ENCODE assay signal across 16 cellular contexts in genomic region chr4:179465131-179465797, GRCh38.
DNase-seq lines count a peak whose midpoint lies in the region; ATAC-seq and TF ChIP-seq lines count a peak whose summit lies in the region.
"Had no signal": no experiment of that assay in that cellular context is flagged by ENCODE, and none has a peak within 500 bp of the region (broad histone marks: within the 10 kb centered on the region; RNA-seq: fewer than 3 reads in every experiment).

No MANE protein-coding gene starts in this region.

- CTCF ChIA-PET in SK-N-SH (lab: Yijun Ruan, JAX): no interaction called here
- CTCF ChIA-PET in CD8-positive, alpha-beta T cell (lab: Charles Lee): no interaction called here

- no peak overlapping the region for H3K4me3 ChIP-seq in SK-N-SH (ENCODE audit: low read depth in 2 of 2, low read length in 1 of 2)
- no peak overlapping the region for H3K4me3 ChIP-seq in OCI-LY1 (ENCODE audit: low read depth, low read length, poor library complexity, severe bottlenecking)
- no peak overlapping the region for H3K4me3 ChIP-seq in smooth muscle cell
- H3K4me3 ChIP-seq in CD8-positive, alpha-beta T cell (ENCODE audit: low read depth, low read length): no peak overlapping the region
- H3K4me3 ChIP-seq: lung had no signal

- H4K20me1 ChIP-seq in SK-N-SH (ENCODE audit: insufficient read depth) (no peaks in the 10 kb centered on the region), OCI-LY1 (ENCODE audit: insufficient read depth, low read length) (no peaks in the 10 kb centered on the region), smooth muscle cell (ENCODE audit: low read depth) (no peaks in the 10 kb centered on the region)

- intact Hi-C loops in CD8-positive, alpha-beta T cell (cut with DNase I, micrococcal nuclease): no loop called here

- H3K9me3 ChIP-seq in SK-N-SH (no peaks in the 10 kb centered on the region), OCI-LY1 (ENCODE audit: low read length) (no peaks in the 10 kb centered on the region), smooth muscle cell (replicated peaks; ENCODE audit: low read depth) (no peaks in the 10 kb centered on the region)
- H3K9me3 ChIP-seq in CD8-positive, alpha-beta T cell (ENCODE audit: low read length): no peaks in the 10 kb centered on the region

- H3K79me2 ChIP-seq in SK-N-SH (ENCODE audit: insufficient read depth) (no peaks in the 10 kb centered on the region), OCI-LY1 (ENCODE audit: insufficient read depth, low read length) (no peaks in the 10 kb centered on the region), smooth muscle cell (ENCODE audit: low read depth) (no peaks in the 10 kb centered on the region)

- H3K4me2 ChIP-seq in SK-N-SH: no peak overlapping the region
- no peak overlapping the region for H3K4me2 ChIP-seq in OCI-LY1 (ENCODE audit: low read length)
- H3K4me2 ChIP-seq in smooth muscle cell: no peak overlapping the region

- no peaks in the 10 kb centered on the region for H3K27me3 Mint-ChIP-seq in CD8-positive, alpha-beta T cell (ENCODE audit: low read depth)

- H3K9me3 Mint-ChIP-seq in CD8-positive, alpha-beta T cell: peaks cover 9% of the 10 kb centered on the region

- H3K4me1 ChIP-seq in SK-N-SH (ENCODE audit: control insufficient read depth in 1 of 2, insufficient read depth in 2 of 2, low read depth in 1 of 2, low read length in 1 of 2) (no peaks in the 10 kb centered on the region), OCI-LY1 (ENCODE audit: insufficient read depth, low read length, severe bottlenecking) (no peaks in the 10 kb centered on the region), smooth muscle cell (ENCODE audit: low read depth) (peaks cover 5% of the 10 kb centered on the region)
- no peaks in the 10 kb centered on the region for H3K4me1 ChIP-seq in CD8-positive, alpha-beta T cell (ENCODE audit: insufficient read depth, low read length)

- H3K27ac Mint-ChIP-seq in CD8-positive, alpha-beta T cell: no peak overlapping the region

- H3K27me3 ChIP-seq in SK-N-SH (ENCODE audit: insufficient read depth): no peaks in the 10 kb centered on the region
- no peaks in the 10 kb centered on the region for H3K27me3 ChIP-seq in OCI-LY1 (ENCODE audit: insufficient read depth, low read length)
- H3K27me3 ChIP-seq in smooth muscle cell (ENCODE audit: low read depth): no peaks in the 10 kb centered on the region
- no peaks in the 10 kb centered on the region for H3K27me3 ChIP-seq in CD8-positive, alpha-beta T cell (ENCODE audit: insufficient read depth, low read length)

- TF ChIP-seq RAD21 in SK-N-SH (IDR thresholded peaks at IDR 0.05; ENCODE audit: low read length): no peak

- H3K4me3 Mint-ChIP-seq in CD8-positive, alpha-beta T cell: no peak overlapping the region

- H3K36me3 ChIP-seq in SK-N-SH (replicated peaks in 1 of 2; ENCODE audit: control insufficient read depth in 1 of 2, insufficient read depth in 2 of 2, low read length in 1 of 2): no peaks in the 10 kb centered on the region
- H3K36me3 ChIP-seq in OCI-LY1 (ENCODE audit: insufficient read depth, low read length): no peaks in the 10 kb centered on the region
- no peaks in the 10 kb centered on the region for H3K36me3 ChIP-seq in smooth muscle cell (ENCODE audit: low read depth)
- H3K36me3 ChIP-seq in CD8-positive, alpha-beta T cell (ENCODE audit: insufficient read depth, low read length): no peaks in the 10 kb centered on the region

- 17% methylated on average over 8 of the region's 8 CpGs for WGBS in SK-N-SH (ENCODE audit: low lambda C conversion rate)
- WGBS in smooth muscle cell (ENCODE audit: low lambda C conversion rate): 62% methylated on average over 8 of the region's 8 CpGs

- H3F3A ChIP-seq in SK-N-SH (replicated peaks; ENCODE audit: insufficient read depth) (no peaks in the 10 kb centered on the region), OCI-LY1 (ENCODE audit: insufficient read depth, low read length) (no peaks in the 10 kb centered on the region), smooth muscle cell (ENCODE audit: low read depth) (no peaks in the 10 kb centered on the region)

- no peaks in the 10 kb centered on the region for H3K4me1 Mint-ChIP-seq in CD8-positive, alpha-beta T cell (ENCODE audit: low read depth)

- H2AFZ ChIP-seq in SK-N-SH (ENCODE audit: low read depth) (peak overlapping the region; percentile 41; the same call in 1 of the 2 replicates), OCI-LY1 (ENCODE audit: low read length) (peak overlapping the region; percentile 63; the same call in 1 of the 2 replicates), smooth muscle cell (ENCODE audit: low read depth) (peak overlapping the region; percentile 59)

- no peaks in the 10 kb centered on the region for H3K36me3 Mint-ChIP-seq in CD8-positive, alpha-beta T cell

- H3K9ac ChIP-seq in SK-N-SH (no peak overlapping the region), OCI-LY1 (ENCODE audit: low read length) (no peak overlapping the region), smooth muscle cell (ENCODE audit: low read depth) (no peak overlapping the region)

- no peak for TF ChIP-seq CTCF in SK-N-SH (IDR thresholded peaks at IDR 0.05)
- no peak for TF ChIP-seq CTCF in OCI-LY1 (IDR thresholded peaks at IDR 0.05; ENCODE audit: low read length)
- TF ChIP-seq CTCF in smooth muscle cell (IDR thresholded peaks at IDR 0.05; ENCODE audit: borderline replicate concordance, insufficient read depth, poor library complexity, severe bottlenecking): no peak
- TF ChIP-seq CTCF in CD8-positive, alpha-beta T cell (IDR thresholded peaks at IDR 0.05): no peak

- POLR2A ChIA-PET in SK-N-SH (lab: Yijun Ruan, JAX): no interaction called here
- POLR2A ChIA-PET in CD8-positive, alpha-beta T cell (lab: Charles Lee): no interaction called here

- no peak for TF ChIP-seq EP300 in SK-N-SH (IDR thresholded peaks at IDR 0.05; ENCODE audit: borderline replicate concordance in 1 of 2, low read depth in 1 of 2, low read length in 1 of 2)

- H3K27ac ChIP-seq in SK-N-SH (ENCODE audit: low read depth in 2 of 2, low read length in 1 of 2) (no peak overlapping the region), OCI-LY1 (ENCODE audit: low read depth, low read length, poor library complexity, severe bottlenecking) (no peak overlapping the region), epithelial cell of prostate (peak overlapping the region; percentile 46), smooth muscle cell (ENCODE audit: low read depth) (no peak overlapping the region)
- H3K27ac ChIP-seq in CD8-positive, alpha-beta T cell (ENCODE audit: low read depth, low read length): no peak overlapping the region

- DNase-seq in SK-N-SH (no peak), epithelial cell of prostate (ENCODE audit: low read depth, low spot score) (peak; percentile 18), smooth muscle cell (lab: John Stamatoyannopoulos, UW; ENCODE audit: unreplicated experiment) (no peak)
- no peak for DNase-seq in stimulated activated CD4-positive, alpha-beta T cell treated with anti-CD3 and anti-CD28 coated beads, Interleukin-1b, Interleukin-23, amount 100 ng/mL, for 48 hours
- no peak for DNase-seq in central memory CD4-positive, alpha-beta T cell
- no peak for DNase-seq in CD8-positive, alpha-beta T cell
- DNase-seq: ACHN; activated CD4-positive, alpha-beta T cell treated with anti-CD3 and anti-CD28 coated beads for 1 hour; activated gamma-delta T cell treated with Interleukin-2 at 50 U/mL for 16 hours; dermis blood vessel endothelial cell; DND-41; NCI-H1694 treated with DMSO at 0.1 percent for 48 hours; stimulated activated CD4-positive, alpha-beta T cell treated with anti-CD3 and anti-CD28 coated beads, Interleukin-4, amount 100 ng/mL, for 4 hours had no signal

- ATAC-seq in SK-N-SH treated with all-trans-retinoic acid at 6 μM for 48 hours: no peak
- no peak for ATAC-seq in CD8-positive, alpha-beta T cell

- H3K9me2 ChIP-seq in SK-N-SH: 0 out of 2 replicates have a peak, but pooled peaks cover 3% of the 10 kb centered on the region
- no peaks in the 10 kb centered on the region for H3K9me2 ChIP-seq in OCI-LY1 (ENCODE audit: low read depth, low read length)

TF ChIP-seq in SK-N-SH, 30 proteins besides CTCF, POLR2A, EP300 and RAD21 (continues in another document):
- TF ChIP-seq RFX5 (IDR thresholded peaks at IDR 0.05; ENCODE audit: low read length): no peak
- no peak for TF ChIP-seq MEF2A (IDR thresholded peaks at IDR 0.05; ENCODE audit: borderline replicate concordance, low read depth)
- no peak for TF ChIP-seq ZBTB33 (IDR thresholded peaks at IDR 0.05; ENCODE audit: borderline replicate concordance, low read depth)
- no peak for TF ChIP-seq ELF1 (IDR thresholded peaks at IDR 0.05)

TF ChIP-seq in SK-N-SH treated with all-trans-retinoic acid at 6 μM for 48 hours, 23 proteins besides CTCF, POLR2A, EP300 and RAD21:
- TF ChIP-seq ISL1 (CRISPR knock-in tag; IDR thresholded peaks at IDR 0.05): no peak
